ENCODE assay signal across 24 cellular contexts in the genomic region with DNA sequence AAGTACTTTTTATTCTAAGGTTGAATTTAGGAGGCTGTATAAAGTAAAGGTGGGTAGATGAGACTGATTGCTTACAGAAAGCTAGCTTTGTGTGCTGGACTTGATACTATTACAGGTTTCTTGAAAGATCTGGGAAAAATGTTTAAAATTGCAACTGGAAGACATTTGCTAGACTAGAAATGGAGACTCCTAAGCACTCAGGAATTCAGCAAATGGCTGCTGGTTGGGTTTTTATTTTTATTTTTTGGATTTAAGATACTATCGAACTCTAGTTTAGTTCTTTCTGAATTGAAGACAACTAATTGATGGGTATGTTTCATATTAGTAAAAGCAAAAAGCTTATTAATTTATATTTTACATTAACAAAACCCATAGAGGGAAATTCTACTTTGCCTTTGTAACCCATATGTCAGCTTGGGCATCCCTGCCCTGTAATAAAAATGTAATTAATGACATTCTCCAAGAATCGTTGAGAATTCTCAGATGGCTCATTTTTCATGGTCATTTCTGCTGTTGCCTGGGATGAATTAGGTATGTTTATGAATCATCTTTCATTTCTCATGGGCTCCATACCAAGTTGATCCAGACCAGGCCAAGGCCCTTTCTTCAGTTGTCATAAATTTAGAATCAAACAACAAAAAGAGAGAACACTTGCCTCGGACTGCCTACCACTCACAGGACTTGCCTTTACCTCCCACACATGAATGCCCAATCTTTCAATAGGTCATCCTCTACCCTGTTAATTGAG.
DNase-seq lines count a peak whose midpoint lies in the region; ATAC-seq and TF ChIP-seq lines count a peak whose summit lies in the region.
"Had no signal": no experiment of that assay in that cellular context is flagged by ENCODE, and none has a peak within 500 bp of the region (broad histone marks: within the 10 kb centered on the region; RNA-seq: fewer than 3 reads in every experiment).

No MANE protein-coding gene starts in this region.

- H3K27ac ChIP-seq in gastrocnemius medialis: no peak overlapping the region
- H3K27ac ChIP-seq: breast epithelium, gastroesophageal sphincter, vagina, VCaP had no signal

- TF ChIP-seq POLR2A in gastrocnemius medialis (IDR thresholded peaks at IDR 0.05): no peak

- H3K4me1 ChIP-seq in gastrocnemius medialis: no peaks in the 10 kb centered on the region
- H3K4me1 ChIP-seq: breast epithelium, gastroesophageal sphincter, vagina had no signal

- no peak for ATAC-seq in activated CD4-positive, CD25-positive, alpha-beta regulatory T cell treated with anti-CD3 and anti-CD28 coated beads, Interleukin-2, amount 50 U/mL, for 24 hours
- no peak for ATAC-seq in gastrocnemius medialis
- ATAC-seq: activated naive CD8-positive, alpha-beta T cell treated with anti-CD3 and anti-CD28 coated beads, Interleukin-2, amount 50 U/mL, for 24 hours; gastroesophageal sphincter; HCT116; T-helper 17 cell had no signal

- TF ChIP-seq CTCF in choroid plexus epithelial cell (conservative IDR thresholded peaks at IDR 0.05; ENCODE audit: low read depth, low read length): no peak
- no peak for TF ChIP-seq CTCF in gastrocnemius medialis (IDR thresholded peaks at IDR 0.05 in 4 of 5, conservative IDR thresholded peaks at IDR 0.05 in 1 of 5)

- intact Hi-C loops in gastrocnemius medialis (cut with DNase I; ENCODE audit: low total_unique reads): no loop called here

- no peaks in the 10 kb centered on the region for H3K27me3 ChIP-seq in gastrocnemius medialis
- H3K27me3 ChIP-seq: breast epithelium, gastroesophageal sphincter, vagina had no signal

- DNase-seq in AG08395 (ENCODE audit: low spot score): peak; percentile 36
- DNase-seq in HS-5 (ENCODE audit: low read depth): peak; percentile 10
- DNase-seq in choroid plexus epithelial cell (ENCODE audit: low read depth): peak; percentile 30
- DNase-seq in myocyte (ENCODE audit: low read depth): peak; percentile 6
- DNase-seq in gastrocnemius medialis: no peak
- no peak for DNase-seq in RPMI8226
- DNase-seq in activated CD4-positive, alpha-beta T cell treated with anti-CD3 and anti-CD28 coated beads, Interleukin-2, amount 50 U/mL, for 4 hours: no peak
- DNase-seq: activated CD8-positive, alpha-beta memory T cell treated with anti-CD3 and anti-CD28 coated beads, Interleukin-2, amount 50 U/mL, for 48 hours; activated naive CD8-positive, alpha-beta T cell treated with anti-CD3 and anti-CD28 coated beads, Interleukin-2, amount 50 U/mL, for 24 hours; CD4-positive, alpha-beta T cell; NCI-H1436 treated with DMSO at 0.1 percent for 48 hours; NCI-H774; occipital lobe; retina; SHP77 treated with DMSO at 0.1 percent for 48 hours; stimulated activated CD4-positive, alpha-beta T cell treated with anti-CD3 and anti-CD28 coated beads, Interleukin-12 subunit alpha, Interleukin-12 subunit beta, amount 100 ng/mL, for 4 hours; T-helper 17 cell had no signal

- H3K4me3 ChIP-seq in choroid plexus epithelial cell (ENCODE audit: low read depth, low read length) (no peak overlapping the region), gastrocnemius medialis (no peak overlapping the region)
- H3K4me3 ChIP-seq: breast epithelium, gastroesophageal sphincter, lung, vagina had no signal

- H3K36me3 ChIP-seq in gastrocnemius medialis: no peaks in the 10 kb centered on the region
- H3K36me3 ChIP-seq: breast epithelium, gastroesophageal sphincter, vagina had no signal

- in situ Hi-C loops in gastrocnemius medialis (cut with MboI; ENCODE audit: low sequenced_read_pairs in 4 of 4): no loop called here

- H3K9me3 ChIP-seq in gastrocnemius medialis: no peaks in the 10 kb centered on the region
- H3K9me3 ChIP-seq: breast epithelium, gastroesophageal sphincter, vagina had no signal

Comparison
In these comparisons a context has a peak if more than half of its experiments do, and no peak if none do; other contexts are left out.
1. DNase-seq: peak in AG08395 (single experiment), HS-5 (single experiment), choroid plexus epithelial cell (single experiment) and myocyte (single experiment); none in gastrocnemius medialis (0 of 2), RPMI8226 (single experiment) and activated CD4-positive, alpha-beta T cell treated with anti-CD3 and anti-CD28 coated beads, Interleukin-2, amount 50 U/mL, for 4 hours (0 of 2).